Comparison of ENCODE assay signal across 18 cellular contexts in genomic region chr13:25247345-25247744, GRCh38.
"Had no signal": no experiment of that assay in that cellular context is flagged by ENCODE, and none has a peak within 500 bp of the region (broad histone marks: within the 10 kb centered on the region; RNA-seq: fewer than 3 reads in every experiment).

No MANE protein-coding gene starts in this region.

- H3K27ac ChIP-seq: parathyroid adenoma, right atrium auricular region, skin epidermis, thyroid gland had no signal

- H3K27ac Mint-ChIP-seq: effector memory CD8-positive, alpha-beta T cell; stimulated activated naive B cell treated with anti-CD40 and anti-IgM and Interleukin-4, amounts not matched to agents 10 μg/mL and 1 μg/mL and 100 μg/mL, for 72 hours had no signal

- ATAC-seq: effector memory CD8-positive, alpha-beta T cell; heart left ventricle; naive thymus-derived CD4-positive, alpha-beta T cell had no signal

- H3K27me3 Mint-ChIP-seq: effector memory CD8-positive, alpha-beta T cell; naive thymus-derived CD4-positive, alpha-beta T cell; stimulated activated naive B cell treated with anti-CD40 and anti-IgM and Interleukin-4, amounts not matched to agents 10 μg/mL and 1 μg/mL and 100 μg/mL, for 72 hours had no signal

- H3K9me3 ChIP-seq: right atrium auricular region, thyroid gland had no signal

- H3K4me3 ChIP-seq: heart left ventricle, lung, right atrium auricular region, skin epidermis, thyroid gland had no signal

- DNase-seq: activated CD4-positive, CD25-positive, alpha-beta regulatory T cell treated with anti-CD3 and anti-CD28 coated beads, Interleukin-2, amount 50 U/mL, for 72 hours; activated naive CD4-positive, alpha-beta T cell; activated T-cell treated with anti-CD3 and anti-CD28 coated beads for 4 hours; aorta; cerebellar nuclear complex; dermis blood vessel endothelial cell; effector memory CD8-positive, alpha-beta T cell; heart left ventricle; naive thymus-derived CD4-positive, alpha-beta T cell; stimulated activated CD4-positive, alpha-beta T cell treated with anti-CD3 and anti-CD28 coated beads, Interleukin-15, amount 100 ng/mL, for 24 hours; stimulated activated CD4-positive, alpha-beta T cell treated with anti-CD3 and anti-CD28 coated beads, Interleukin-4, amount 100 ng/mL, for 1 hour; stimulated activated naive B cell treated with anti-CD40 and anti-IgM and Interleukin-4, amounts not matched to agents 10 μg/mL and 1 μg/mL and 100 μg/mL, for 72 hours; T1000; thyroid gland had no signal

- H3K4me1 ChIP-seq: parathyroid adenoma, right atrium auricular region had no signal

- H3K9me3 Mint-ChIP-seq: effector memory CD8-positive, alpha-beta T cell; naive thymus-derived CD4-positive, alpha-beta T cell; stimulated activated naive B cell treated with anti-CD40 and anti-IgM and Interleukin-4, amounts not matched to agents 10 μg/mL and 1 μg/mL and 100 μg/mL, for 72 hours had no signal

- H3K27me3 ChIP-seq: heart left ventricle, right atrium auricular region, thyroid gland had no signal

- H3K4me3 Mint-ChIP-seq: naive thymus-derived CD4-positive, alpha-beta T cell; stimulated activated naive B cell treated with anti-CD40 and anti-IgM and Interleukin-4, amounts not matched to agents 10 μg/mL and 1 μg/mL and 100 μg/mL, for 72 hours had no signal
